14 cellular contexts compared by ENCODE assay signal in genomic region chr10:69467928-69468770, GRCh38. TPM values are rescaled to one million over a fixed set of nuclear protein-coding genes. Genes with fewer than 3 reads are reported as not detected.
DNase-seq lines count a peak whose midpoint lies in the region; ATAC-seq and TF ChIP-seq lines count a peak whose summit lies in the region.
"Had no signal": no experiment of that assay in that cellular context is flagged by ENCODE, and none has a peak within 500 bp of the region (broad histone marks: within the 10 kb centered on the region; RNA-seq: fewer than 3 reads in every experiment).

No MANE protein-coding gene starts in this region.

- H3K4me2 ChIP-seq in osteoblast (ENCODE audit: insufficient read depth, low read length), result no peak overlapping the region

- H3K9me3 Mint-ChIP-seq in endodermal cell, result no peaks in the 10 kb centered on the region

- TF ChIP-seq POLR2A in heart left ventricle (IDR thresholded peaks at IDR 0.05), result no peak

- H3K36me3 Mint-ChIP-seq in endodermal cell (ENCODE audit: low read depth), result no peaks in the 10 kb centered on the region

- H3K79me2 ChIP-seq in osteoblast (ENCODE audit: insufficient read depth, low read length), result no peaks in the 10 kb centered on the region

- peak overlapping the region; percentile 6 for H3K27ac Mint-ChIP-seq in endodermal cell

- peaks cover 2% of the 10 kb centered on the region for H3K27me3 Mint-ChIP-seq in endodermal cell (ENCODE audit: insufficient read depth)

- intact Hi-C loops in heart left ventricle (cut with DNase I), result no loop called here
- intact Hi-C loops in left cardiac atrium (cut with DNase I), result no loop called here

- no peaks in the 10 kb centered on the region for H4K20me1 ChIP-seq in osteoblast (ENCODE audit: insufficient read depth, low read length)

- ATAC-seq in heart left ventricle (peak; percentile 30 to 71 (median 40)), left cardiac atrium (no peak), GM21786 (IDR thresholded peaks at IDR 0.05; ENCODE audit: unreplicated experiment) (no peak)

- H3K27ac ChIP-seq in heart left ventricle (peak overlapping the region; percentile 20 to 92 (median 80)), endodermal cell (ENCODE audit: low read depth, low read length) (peak overlapping the region; percentile 17), osteoblast (ENCODE audit: low read depth, low read length) (no peak overlapping the region)
- H3K27ac ChIP-seq: brain microvascular endothelial cell had no signal

- WGBS in heart left ventricle, 4 donors, result 43 to 60% (median 50%) methylated on average over 12 to 13 of the region's 13 CpGs
- 57 to 74% methylated on average over 6 to 13 of the region's 13 CpGs for WGBS in endodermal cell (ENCODE audit: insufficient coverage in 1 of 2, insufficient read length in 1 of 2), 2 experiments

- no peak overlapping the region for H2AFZ ChIP-seq in osteoblast (ENCODE audit: low read length)

- DNase-seq in heart left ventricle, result peak in 1 of 5 donors; percentile 44
- DNase-seq in left cardiac atrium, result no peak
- DNase-seq in endodermal cell, result no peak
- DNase-seq in osteoblast (ENCODE audit: insufficient read length, low spot score, missing footprints), result peak; percentile 34
- no peak for DNase-seq in COLO668 (lab: John Stamatoyannopoulos, UW; ENCODE audit: unreplicated experiment)
- no peak for DNase-seq in midbrain (lab: John Stamatoyannopoulos, UW)
- DNase-seq in activated effector memory CD4-positive, alpha-beta T cell treated with anti-CD3 and anti-CD28 coated beads, Interleukin-2, amount 50 U/mL, for 16 hours, result no peak
- DNase-seq: brain microvascular endothelial cell, DMS53, NCI-H1105 treated with DMSO at 0.1 percent for 48 hours, NCI-H446 treated with DMSO at 0.1 percent for 48 hours had no signal

- H3K27me3 ChIP-seq in heart left ventricle (no peaks in the 10 kb centered on the region), endodermal cell (ENCODE audit: control insufficient read depth, insufficient read depth, low read length, poor library complexity, severe bottlenecking) (no peaks in the 10 kb centered on the region), osteoblast (ENCODE audit: insufficient read depth, low read length) (peaks cover 12% of the 10 kb centered on the region)
- H3K27me3 ChIP-seq: brain microvascular endothelial cell had no signal

- H3K9ac ChIP-seq in endodermal cell (ENCODE audit: extremely low read depth, low read length, poor library complexity, severe bottlenecking), result no peak overlapping the region

- H3K9me3 ChIP-seq in heart left ventricle, result no peaks in the 10 kb centered on the region
- H3K9me3 ChIP-seq in endodermal cell (ENCODE audit: control insufficient read depth, low read length), result no peaks in the 10 kb centered on the region
- no peaks in the 10 kb centered on the region for H3K9me3 ChIP-seq in osteoblast (ENCODE audit: low read depth, low read length)

- peaks cover 13% of the 10 kb centered on the region for H3K4me1 Mint-ChIP-seq in endodermal cell

- no peak for TF ChIP-seq CTCF in heart left ventricle (IDR thresholded peaks at IDR 0.05)
- no peak for TF ChIP-seq CTCF in endodermal cell (conservative IDR thresholded peaks at IDR 0.05)
- TF ChIP-seq CTCF in osteoblast (IDR thresholded peaks at IDR 0.05; ENCODE audit: extremely low read depth, low read depth, low read length), result no peak

- H3K4me3 Mint-ChIP-seq in endodermal cell, result no peak overlapping the region

- H3K4me1 ChIP-seq in heart left ventricle (peaks cover 7 to 85% (median 58%) of the 10 kb centered on the region in 12 donors), endodermal cell (ENCODE audit: control insufficient read depth, insufficient read depth, low read length) (no peaks in the 10 kb centered on the region), osteoblast (ENCODE audit: insufficient read depth, low read length) (peaks cover 12% of the 10 kb centered on the region)

- H3K4me3 ChIP-seq in heart left ventricle (no peak overlapping the region), endodermal cell (ENCODE audit: low read length) (no peak overlapping the region), osteoblast (ENCODE audit: insufficient read depth, low read length) (no peak overlapping the region)
- H3K4me3 ChIP-seq: skin epidermis had no signal

- H3K36me3 ChIP-seq in heart left ventricle, result no peaks in the 10 kb centered on the region
- H3K36me3 ChIP-seq in endodermal cell (ENCODE audit: control insufficient read depth, insufficient read depth, low read length), result no peaks in the 10 kb centered on the region
- H3K36me3 ChIP-seq in osteoblast (ENCODE audit: insufficient read depth, low read length), result no peaks in the 10 kb centered on the region
- H3K36me3 ChIP-seq: brain microvascular endothelial cell had no signal

RNA-seq across cellular contexts. Expression of gene TSPAN15, which starts 16.9 kb away (rescaled TPM):
- total RNA-seq in heart left ventricle (10 to 100 TPM in 6 of 9 donors, 1 to 10 TPM in 3; 4.5 to 20.2 (median 11.1) TPM), left cardiac atrium (10 to 100 TPM; 11.0 to 17.3 TPM), endodermal cell (10 to 100 TPM; 10.1 to 15.8 TPM), osteoblast (0.59 and 0.72 TPM in 2 replicates)
- polyA plus RNA-seq in heart left ventricle, result 10 to 100 TPM; 10.5 to 12.5 TPM
- polyA plus RNA-seq in endodermal cell (2013, experiment 1 of 2), result 9.4 TPM
- polyA plus RNA-seq in endodermal cell (2013, experiment 2 of 2), result 7.9 TPM

RNA-seq across cellular contexts. Expression of gene TACR2, which starts 51.4 kb away (rescaled TPM):
- total RNA-seq in heart left ventricle (under 1 TPM in 4 of 9 donors, not detected in 5; 0.22 to 0.39 (median 0.29) TPM), left cardiac atrium (under 1 TPM; 0.24 to 0.31 TPM), endodermal cell (not detected), osteoblast (0.29 and 0.36 TPM in 2 replicates)
- polyA plus RNA-seq in heart left ventricle, result under 1 TPM; 0.11 to 0.15 TPM
- polyA plus RNA-seq in endodermal cell (2013, experiment 1 of 2), result not detected
- polyA plus RNA-seq in endodermal cell (2013, experiment 2 of 2), result not detected
- polyA plus RNA-seq: neural cell had no signal

Comparison
In these comparisons a context has a peak if more than half of its experiments do, and no peak if none do; other contexts are left out.
1. ATAC-seq: peak in heart left ventricle (4 of 4); none in left cardiac atrium (0 of 2) and GM21786 (single experiment).